Comparison of ENCODE assay signal across 1 cellular context in the genomic region with DNA sequence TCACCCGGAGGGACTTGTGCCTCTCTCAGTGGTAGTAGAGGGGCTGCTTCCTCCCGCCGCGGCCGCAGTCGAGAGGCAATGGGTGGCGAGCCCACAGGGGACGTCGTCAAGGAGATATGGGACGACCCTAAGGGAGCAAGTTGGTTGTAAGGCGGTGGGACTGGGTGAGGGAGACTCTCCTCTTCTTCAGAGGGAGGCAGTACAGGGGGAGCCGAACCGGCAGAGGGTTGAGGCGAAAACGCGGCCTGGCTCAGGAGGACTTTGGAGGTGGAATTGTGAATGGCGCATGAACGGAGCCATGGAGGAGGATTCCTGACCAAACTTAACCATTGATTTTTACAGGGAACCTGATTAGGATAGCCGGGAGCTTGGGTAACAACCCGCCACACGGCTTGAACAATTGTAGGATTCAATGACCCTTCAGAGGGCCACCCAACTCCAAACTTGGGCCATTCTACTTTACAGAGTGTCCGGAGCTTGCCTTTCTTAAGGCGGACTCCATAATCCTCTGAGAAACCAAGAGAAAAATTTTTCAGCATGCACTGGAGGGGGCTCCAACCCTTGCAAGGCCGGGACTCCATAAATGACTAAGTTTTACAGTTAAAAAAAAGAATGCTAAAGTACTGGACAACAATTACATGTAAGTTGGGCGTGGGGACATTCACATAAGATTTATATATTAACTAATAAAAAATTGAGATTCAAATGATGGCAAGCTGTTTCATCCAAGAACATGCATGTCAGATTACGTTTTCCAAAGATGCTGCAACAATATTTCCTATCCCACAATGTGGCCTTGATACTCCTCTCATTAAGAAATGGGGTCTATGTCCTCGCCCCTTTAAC.
TF ChIP-seq lines count a peak whose summit lies in the region.

No MANE protein-coding gene starts in this region.

TF ChIP-seq in K562, 482 proteins besides CTCF, POLR2A, EP300 and RAD21 (continued from another document and continues in another):
- TF ChIP-seq, protein P1, sequence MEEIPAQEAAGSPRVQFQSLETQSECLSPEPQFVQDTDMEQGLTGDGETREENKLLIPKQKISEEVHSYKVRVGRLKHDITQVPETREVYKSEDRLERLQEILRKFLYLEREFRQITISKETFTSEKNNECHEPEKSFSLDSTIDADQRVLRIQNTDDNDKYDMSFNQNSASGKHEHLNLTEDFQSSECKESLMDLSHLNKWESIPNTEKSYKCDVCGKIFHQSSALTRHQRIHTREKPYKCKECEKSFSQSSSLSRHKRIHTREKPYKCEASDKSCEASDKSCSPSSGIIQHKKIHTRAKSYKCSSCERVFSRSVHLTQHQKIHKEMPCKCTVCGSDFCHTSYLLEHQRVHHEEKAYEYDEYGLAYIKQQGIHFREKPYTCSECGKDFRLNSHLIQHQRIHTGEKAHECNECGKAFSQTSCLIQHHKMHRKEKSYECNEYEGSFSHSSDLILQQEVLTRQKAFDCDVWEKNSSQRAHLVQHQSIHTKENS (CRISPR knock-in tag; IDR thresholded peaks at IDR 0.05): no peak
- TF ChIP-seq ZSCAN29 (IDR thresholded peaks at IDR 0.05) (0 out of 2 replicates have a peak, but pooled peaks have one; percentile 41), SNRNP70 (optimal IDR thresholded peaks at IDR 0.05; ENCODE audit: low read depth, low read length) (no peak), ESRRA (IDR thresholded peaks at IDR 0.05; ENCODE audit: borderline replicate concordance, low read depth) (no peak), RBM22 (IDR thresholded peaks at IDR 0.05; ENCODE audit: low read depth, low read length, poor library complexity, severe bottlenecking) (no peak), HDAC6 (IDR thresholded peaks at IDR 0.05; ENCODE audit: low read depth, low read length) (no peak), SIX5 (IDR thresholded peaks at IDR 0.05; ENCODE audit: borderline replicate concordance in 1 of 2, insufficient read depth in 1 of 2, low read depth in 1 of 2, low read length in 2 of 2) (no peak), ARNT (IDR thresholded peaks at IDR 0.05) (no peak), GABPB1 (CRISPR knock-in tag; IDR thresholded peaks at IDR 0.05) (0 out of 2 replicates have a peak, but pooled peaks have one; percentile 41), ZNF175 (CRISPR knock-in tag; IDR thresholded peaks at IDR 0.05; ENCODE audit: low read depth) (0 out of 2 replicates have a peak, but pooled peaks have one; percentile 42), MAFK (IDR thresholded peaks at IDR 0.05; ENCODE audit: low read length) (no peak), BCL6 (CRISPR knock-in tag; IDR thresholded peaks at IDR 0.05) (no peak), CREM (IDR thresholded peaks at IDR 0.05; ENCODE audit: low read depth) (0 out of 2 replicates have a peak, but pooled peaks have one; percentile 29), CHD4 (IDR thresholded peaks at IDR 0.05; ENCODE audit: insufficient read depth, insufficient replicate concordance, low read depth, low read length, poor library complexity, severe bottlenecking) (no peak), SMARCA4 (IDR thresholded peaks at IDR 0.05) (no peak), POLR3G (IDR thresholded peaks at IDR 0.05; ENCODE audit: extremely low read depth, insufficient read length, insufficient replicate concordance) (no peak), ZNF140 (CRISPR knock-in tag; IDR thresholded peaks at IDR 0.05) (no peak), PHB2 (IDR thresholded peaks at IDR 0.05; ENCODE audit: low read depth) (no peak), CHD1 (IDR thresholded peaks at IDR 0.05; ENCODE audit: low read length) (peak; percentile 34), ZKSCAN3 (CRISPR knock-in tag; IDR thresholded peaks at IDR 0.05) (no peak), RFX1 (IDR thresholded peaks at IDR 0.05) (peak; percentile 38; the same call in 1 of the 2 replicates), ASH1L (IDR thresholded peaks at IDR 0.05; ENCODE audit: borderline replicate concordance, low read depth, partially characterized antibody) (no peak), ZNF717 (CRISPR knock-in tag; IDR thresholded peaks at IDR 0.05) (no peak), ILK (tag; IDR thresholded peaks at IDR 0.05; ENCODE audit: borderline replicate concordance, low read depth) (no peak), ZZZ3 (IDR thresholded peaks at IDR 0.05) (no peak), POU5F1 (IDR thresholded peaks at IDR 0.05; ENCODE audit: borderline replicate concordance, low read depth, low read length, partially characterized antibody) (no peak), MYNN (IDR thresholded peaks at IDR 0.05) (peak; percentile 80; the same call in 1 of the 2 replicates), MYNN (CRISPR knock-in tag; IDR thresholded peaks at IDR 0.05) (no peak), HDGF (IDR thresholded peaks at IDR 0.05) (no peak), KAT8 (IDR thresholded peaks at IDR 0.05; ENCODE audit: low read depth) (no peak)
- TF ChIP-seq, protein P2, sequence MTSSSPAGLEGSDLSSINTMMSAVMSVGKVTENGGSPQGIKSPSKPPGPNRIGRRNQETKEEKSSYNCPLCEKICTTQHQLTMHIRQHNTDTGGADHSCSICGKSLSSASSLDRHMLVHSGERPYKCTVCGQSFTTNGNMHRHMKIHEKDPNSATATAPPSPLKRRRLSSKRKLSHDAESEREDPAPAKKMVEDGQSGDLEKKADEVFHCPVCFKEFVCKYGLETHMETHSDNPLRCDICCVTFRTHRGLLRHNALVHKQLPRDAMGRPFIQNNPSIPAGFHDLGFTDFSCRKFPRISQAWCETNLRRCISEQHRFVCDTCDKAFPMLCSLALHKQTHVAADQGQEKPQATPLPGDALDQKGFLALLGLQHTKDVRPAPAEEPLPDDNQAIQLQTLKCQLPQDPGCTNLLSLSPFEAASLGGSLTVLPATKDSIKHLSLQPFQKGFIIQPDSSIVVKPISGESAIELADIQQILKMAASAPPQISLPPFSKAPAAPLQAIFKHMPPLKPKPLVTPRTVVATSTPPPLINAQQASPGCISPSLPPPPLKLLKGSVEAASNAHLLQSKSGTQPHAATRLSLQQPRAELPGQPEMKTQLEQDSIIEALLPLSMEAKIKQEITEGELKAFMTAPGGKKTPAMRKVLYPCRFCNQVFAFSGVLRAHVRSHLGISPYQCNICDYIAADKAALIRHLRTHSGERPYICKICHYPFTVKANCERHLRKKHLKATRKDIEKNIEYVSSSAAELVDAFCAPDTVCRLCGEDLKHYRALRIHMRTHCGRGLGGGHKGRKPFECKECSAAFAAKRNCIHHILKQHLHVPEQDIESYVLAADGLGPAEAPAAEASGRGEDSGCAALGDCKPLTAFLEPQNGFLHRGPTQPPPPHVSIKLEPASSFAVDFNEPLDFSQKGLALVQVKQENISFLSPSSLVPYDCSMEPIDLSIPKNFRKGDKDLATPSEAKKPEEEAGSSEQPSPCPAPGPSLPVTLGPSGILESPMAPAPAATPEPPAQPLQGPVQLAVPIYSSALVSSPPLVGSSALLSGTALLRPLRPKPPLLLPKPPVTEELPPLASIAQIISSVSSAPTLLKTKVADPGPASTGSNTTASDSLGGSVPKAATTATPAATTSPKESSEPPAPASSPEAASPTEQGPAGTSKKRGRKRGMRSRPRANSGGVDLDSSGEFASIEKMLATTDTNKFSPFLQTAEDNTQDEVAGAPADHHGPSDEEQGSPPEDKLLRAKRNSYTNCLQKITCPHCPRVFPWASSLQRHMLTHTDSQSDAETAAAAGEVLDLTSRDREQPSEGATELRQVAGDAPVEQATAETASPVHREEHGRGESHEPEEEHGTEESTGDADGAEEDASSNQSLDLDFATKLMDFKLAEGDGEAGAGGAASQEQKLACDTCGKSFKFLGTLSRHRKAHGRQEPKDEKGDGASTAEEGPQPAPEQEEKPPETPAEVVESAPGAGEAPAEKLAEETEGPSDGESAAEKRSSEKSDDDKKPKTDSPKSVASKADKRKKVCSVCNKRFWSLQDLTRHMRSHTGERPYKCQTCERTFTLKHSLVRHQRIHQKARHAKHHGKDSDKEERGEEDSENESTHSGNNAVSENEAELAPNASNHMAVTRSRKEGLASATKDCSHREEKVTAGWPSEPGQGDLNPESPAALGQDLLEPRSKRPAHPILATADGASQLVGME (CRISPR knock-in tag; IDR thresholded peaks at IDR 0.05): no peak
- TF ChIP-seq, protein P3, sequence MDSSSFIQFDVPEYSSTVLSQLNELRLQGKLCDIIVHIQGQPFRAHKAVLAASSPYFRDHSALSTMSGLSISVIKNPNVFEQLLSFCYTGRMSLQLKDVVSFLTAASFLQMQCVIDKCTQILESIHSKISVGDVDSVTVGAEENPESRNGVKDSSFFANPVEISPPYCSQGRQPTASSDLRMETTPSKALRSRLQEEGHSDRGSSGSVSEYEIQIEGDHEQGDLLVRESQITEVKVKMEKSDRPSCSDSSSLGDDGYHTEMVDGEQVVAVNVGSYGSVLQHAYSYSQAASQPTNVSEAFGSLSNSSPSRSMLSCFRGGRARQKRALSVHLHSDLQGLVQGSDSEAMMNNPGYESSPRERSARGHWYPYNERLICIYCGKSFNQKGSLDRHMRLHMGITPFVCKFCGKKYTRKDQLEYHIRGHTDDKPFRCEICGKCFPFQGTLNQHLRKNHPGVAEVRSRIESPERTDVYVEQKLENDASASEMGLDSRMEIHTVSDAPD (CRISPR knock-in tag; IDR thresholded peaks at IDR 0.05): no peak
- TF ChIP-seq, protein P4, sequence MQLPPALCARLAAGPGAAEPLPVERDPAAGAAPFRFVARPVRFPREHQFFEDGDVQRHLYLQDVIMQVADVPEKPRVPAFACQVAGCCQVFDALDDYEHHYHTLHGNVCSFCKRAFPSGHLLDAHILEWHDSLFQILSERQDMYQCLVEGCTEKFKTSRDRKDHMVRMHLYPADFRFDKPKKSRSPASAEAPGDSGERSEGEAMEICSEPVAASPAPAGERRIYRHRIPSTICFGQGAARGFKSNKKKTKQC (CRISPR knock-in tag; IDR thresholded peaks at IDR 0.05): no peak
- TF ChIP-seq, protein P5, sequence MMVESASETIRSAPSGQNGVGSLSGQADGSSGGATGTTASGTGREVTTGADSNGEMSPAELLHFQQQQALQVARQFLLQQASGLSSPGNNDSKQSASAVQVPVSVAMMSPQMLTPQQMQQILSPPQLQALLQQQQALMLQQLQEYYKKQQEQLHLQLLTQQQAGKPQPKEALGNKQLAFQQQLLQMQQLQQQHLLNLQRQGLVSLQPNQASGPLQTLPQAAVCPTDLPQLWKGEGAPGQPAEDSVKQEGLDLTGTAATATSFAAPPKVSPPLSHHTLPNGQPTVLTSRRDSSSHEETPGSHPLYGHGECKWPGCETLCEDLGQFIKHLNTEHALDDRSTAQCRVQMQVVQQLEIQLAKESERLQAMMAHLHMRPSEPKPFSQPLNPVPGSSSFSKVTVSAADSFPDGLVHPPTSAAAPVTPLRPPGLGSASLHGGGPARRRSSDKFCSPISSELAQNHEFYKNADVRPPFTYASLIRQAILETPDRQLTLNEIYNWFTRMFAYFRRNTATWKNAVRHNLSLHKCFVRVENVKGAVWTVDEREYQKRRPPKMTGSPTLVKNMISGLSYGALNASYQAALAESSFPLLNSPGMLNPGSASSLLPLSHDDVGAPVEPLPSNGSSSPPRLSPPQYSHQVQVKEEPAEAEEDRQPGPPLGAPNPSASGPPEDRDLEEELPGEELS (CRISPR knock-in tag; IDR thresholded peaks at IDR 0.05; ENCODE audit: borderline replicate concordance): no peak
- TF ChIP-seq, protein P6, sequence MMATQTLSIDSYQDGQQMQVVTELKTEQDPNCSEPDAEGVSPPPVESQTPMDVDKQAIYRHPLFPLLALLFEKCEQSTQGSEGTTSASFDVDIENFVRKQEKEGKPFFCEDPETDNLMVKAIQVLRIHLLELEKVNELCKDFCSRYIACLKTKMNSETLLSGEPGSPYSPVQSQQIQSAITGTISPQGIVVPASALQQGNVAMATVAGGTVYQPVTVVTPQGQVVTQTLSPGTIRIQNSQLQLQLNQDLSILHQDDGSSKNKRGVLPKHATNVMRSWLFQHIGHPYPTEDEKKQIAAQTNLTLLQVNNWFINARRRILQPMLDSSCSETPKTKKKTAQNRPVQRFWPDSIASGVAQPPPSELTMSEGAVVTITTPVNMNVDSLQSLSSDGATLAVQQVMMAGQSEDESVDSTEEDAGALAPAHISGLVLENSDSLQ (IDR thresholded peaks at IDR 0.05): no peak
- TF ChIP-seq, protein P7, sequence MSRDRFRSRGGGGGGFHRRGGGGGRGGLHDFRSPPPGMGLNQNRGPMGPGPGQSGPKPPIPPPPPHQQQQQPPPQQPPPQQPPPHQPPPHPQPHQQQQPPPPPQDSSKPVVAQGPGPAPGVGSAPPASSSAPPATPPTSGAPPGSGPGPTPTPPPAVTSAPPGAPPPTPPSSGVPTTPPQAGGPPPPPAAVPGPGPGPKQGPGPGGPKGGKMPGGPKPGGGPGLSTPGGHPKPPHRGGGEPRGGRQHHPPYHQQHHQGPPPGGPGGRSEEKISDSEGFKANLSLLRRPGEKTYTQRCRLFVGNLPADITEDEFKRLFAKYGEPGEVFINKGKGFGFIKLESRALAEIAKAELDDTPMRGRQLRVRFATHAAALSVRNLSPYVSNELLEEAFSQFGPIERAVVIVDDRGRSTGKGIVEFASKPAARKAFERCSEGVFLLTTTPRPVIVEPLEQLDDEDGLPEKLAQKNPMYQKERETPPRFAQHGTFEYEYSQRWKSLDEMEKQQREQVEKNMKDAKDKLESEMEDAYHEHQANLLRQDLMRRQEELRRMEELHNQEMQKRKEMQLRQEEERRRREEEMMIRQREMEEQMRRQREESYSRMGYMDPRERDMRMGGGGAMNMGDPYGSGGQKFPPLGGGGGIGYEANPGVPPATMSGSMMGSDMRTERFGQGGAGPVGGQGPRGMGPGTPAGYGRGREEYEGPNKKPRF (IDR thresholded peaks at IDR 0.05; ENCODE audit: low read depth, low read length): no peak
- TF ChIP-seq, protein P8, sequence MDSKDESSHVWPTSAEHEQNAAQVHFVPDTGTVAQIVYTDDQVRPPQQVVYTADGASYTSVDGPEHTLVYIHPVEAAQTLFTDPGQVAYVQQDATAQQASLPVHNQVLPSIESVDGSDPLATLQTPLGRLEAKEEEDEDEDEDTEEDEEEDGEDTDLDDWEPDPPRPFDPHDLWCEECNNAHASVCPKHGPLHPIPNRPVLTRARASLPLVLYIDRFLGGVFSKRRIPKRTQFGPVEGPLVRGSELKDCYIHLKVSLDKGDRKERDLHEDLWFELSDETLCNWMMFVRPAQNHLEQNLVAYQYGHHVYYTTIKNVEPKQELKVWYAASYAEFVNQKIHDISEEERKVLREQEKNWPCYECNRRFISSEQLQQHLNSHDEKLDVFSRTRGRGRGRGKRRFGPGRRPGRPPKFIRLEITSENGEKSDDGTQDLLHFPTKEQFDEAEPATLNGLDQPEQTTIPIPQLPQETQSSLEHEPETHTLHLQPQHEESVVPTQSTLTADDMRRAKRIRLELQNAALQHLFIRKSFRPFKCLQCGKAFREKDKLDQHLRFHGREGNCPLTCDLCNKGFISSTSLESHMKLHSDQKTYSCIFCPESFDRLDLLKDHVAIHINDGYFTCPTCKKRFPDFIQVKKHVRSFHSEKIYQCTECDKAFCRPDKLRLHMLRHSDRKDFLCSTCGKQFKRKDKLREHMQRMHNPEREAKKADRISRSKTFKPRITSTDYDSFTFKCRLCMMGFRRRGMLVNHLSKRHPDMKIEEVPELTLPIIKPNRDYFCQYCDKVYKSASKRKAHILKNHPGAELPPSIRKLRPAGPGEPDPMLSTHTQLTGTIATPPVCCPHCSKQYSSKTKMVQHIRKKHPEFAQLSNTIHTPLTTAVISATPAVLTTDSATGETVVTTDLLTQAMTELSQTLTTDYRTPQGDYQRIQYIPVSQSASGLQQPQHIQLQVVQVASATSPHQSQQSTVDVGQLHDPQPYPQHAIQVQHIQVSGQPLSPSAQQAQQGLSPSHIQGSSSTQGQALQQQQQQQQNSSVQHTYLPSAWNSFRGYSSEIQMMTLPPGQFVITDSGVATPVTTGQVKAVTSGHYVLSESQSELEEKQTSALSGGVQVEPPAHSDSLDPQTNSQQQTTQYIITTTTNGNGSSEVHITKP (IDR thresholded peaks at IDR 0.05; ENCODE audit: partially characterized antibody): peak; percentile 92
